In the genomic region with DNA sequence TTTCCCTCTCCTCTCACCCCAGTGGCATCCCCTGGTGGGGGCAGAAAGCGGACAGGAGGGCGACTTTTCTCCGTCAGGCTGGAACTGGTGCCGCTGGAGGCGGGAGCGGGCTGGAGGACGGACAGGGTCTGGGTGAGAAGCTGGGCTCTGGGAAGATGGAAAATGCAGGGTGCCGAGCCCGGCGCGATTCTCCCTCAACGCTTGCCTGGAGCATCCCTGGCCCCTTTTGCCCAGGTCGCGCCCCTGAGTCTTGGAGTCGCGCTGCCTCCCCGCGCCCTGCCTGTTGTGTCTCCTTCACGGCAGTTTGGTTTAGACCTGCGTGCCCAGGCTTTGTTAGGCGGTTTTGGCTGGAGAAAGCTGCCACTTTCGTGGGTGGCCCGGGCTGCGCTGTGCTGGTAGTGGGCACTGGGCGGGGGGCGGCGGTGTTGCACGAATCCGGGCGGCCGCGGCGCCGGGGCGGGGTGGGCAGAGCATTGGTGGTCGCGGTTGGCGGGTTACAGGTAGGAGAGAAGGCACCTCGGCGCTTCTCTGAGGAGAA, we compare ENCODE assay signal across 9 cellular contexts.
DNase-seq lines count a peak whose midpoint lies in the region; ATAC-seq and TF ChIP-seq lines count a peak whose summit lies in the region.
"Had no signal": no experiment of that assay in that cellular context is flagged by ENCODE, and none has a peak within 500 bp of the region (broad histone marks: within the 10 kb centered on the region; RNA-seq: fewer than 3 reads in every experiment).

No MANE protein-coding gene starts in this region.

- H2AFZ ChIP-seq in ACC112 (ENCODE audit: low read length, unreplicated experiment) = no peak overlapping the region

- H3K4me3 ChIP-seq in ACC112 (ENCODE audit: low read depth, low read length) = peak overlapping the region; percentile 83
- peak overlapping the region; percentile 61 for H3K4me3 ChIP-seq in epithelial cell of esophagus (ENCODE audit: low read length)
- H3K4me3 ChIP-seq in muscle layer of colon (ENCODE audit: low read depth in 1 of 2, low read length in 2 of 2) = peak overlapping the region; percentile 66 to 78

- H3K79me2 ChIP-seq in ACC112 (ENCODE audit: control insufficient read depth, insufficient read depth, low read length, unreplicated experiment) = no peaks in the 10 kb centered on the region

- H3K4me1 ChIP-seq in ACC112 (ENCODE audit: control insufficient read depth, insufficient read depth, low read length, unreplicated experiment) = peaks cover 11% of the 10 kb centered on the region
- peaks cover 3% of the 10 kb centered on the region for H3K4me1 ChIP-seq in muscle layer of colon (ENCODE audit: insufficient read depth, low read length)

- no peak overlapping the region for H3K27ac ChIP-seq in ACC112 (ENCODE audit: low read depth, low read length)
- H3K27ac ChIP-seq in muscle layer of colon (ENCODE audit: low read depth, low read length) = no peak overlapping the region

- no peak overlapping the region for H3K9ac ChIP-seq in muscle layer of colon (ENCODE audit: low read length)

- no peaks in the 10 kb centered on the region for H3K9me3 ChIP-seq in muscle layer of colon (ENCODE audit: low read length)

- H3K36me3 ChIP-seq in ACC112 (ENCODE audit: insufficient read depth, low read length) (no peaks in the 10 kb centered on the region), muscle layer of colon (ENCODE audit: insufficient read depth, low read length) (no peaks in the 10 kb centered on the region)

- no peak for TF ChIP-seq CTCF in epithelial cell of esophagus (IDR thresholded peaks at IDR 0.05; ENCODE audit: insufficient read depth, low read depth, low read length, missing control alignments)

- DNase-seq in NCI-H1092 (lab: John Stamatoyannopoulos, UW) (peak; percentile 41), epithelial cell of esophagus (ENCODE audit: low read depth) (no peak), kidney tubule cell (ENCODE audit: low spot score) (no peak), NCI-H446 treated with DMSO at 0.1 percent for 48 hours (lab: John Stamatoyannopoulos, UW) (no peak)
- no peak for DNase-seq in stimulated activated naive CD8-positive, alpha-beta T cell treated with anti-CD3 and anti-CD28 coated beads, Interleukin-15, Interleukin-2, amounts not matched to agents 100 U/mL and 50 U/mL, for 24 hours
- no peak for DNase-seq in activated T-cell treated with anti-CD3 and anti-CD28 coated beads, Interleukin-2, amount 50 U/mL, for 1 hour
- DNase-seq: DMS79 treated with DMSO at 0.1 percent for 48 hours had no signal

- peaks cover 82% of the 10 kb centered on the region for H3K27me3 ChIP-seq in ACC112 (ENCODE audit: insufficient read depth, low read length)
- H3K27me3 ChIP-seq in muscle layer of colon (ENCODE audit: control insufficient read depth in 1 of 2, insufficient read depth in 2 of 2, low read length in 2 of 2) = peaks cover 10 to 37% of the 10 kb centered on the region in 2 donors

- ATAC-seq in stimulated activated naive CD8-positive, alpha-beta T cell treated with anti-CD3 and anti-CD28 coated beads, Interleukin-15, Interleukin-2, amounts not matched to agents 100 U/mL and 50 U/mL, for 24 hours = no peak
